ENCODE assay signal across 8 cellular contexts in the genomic region with DNA sequence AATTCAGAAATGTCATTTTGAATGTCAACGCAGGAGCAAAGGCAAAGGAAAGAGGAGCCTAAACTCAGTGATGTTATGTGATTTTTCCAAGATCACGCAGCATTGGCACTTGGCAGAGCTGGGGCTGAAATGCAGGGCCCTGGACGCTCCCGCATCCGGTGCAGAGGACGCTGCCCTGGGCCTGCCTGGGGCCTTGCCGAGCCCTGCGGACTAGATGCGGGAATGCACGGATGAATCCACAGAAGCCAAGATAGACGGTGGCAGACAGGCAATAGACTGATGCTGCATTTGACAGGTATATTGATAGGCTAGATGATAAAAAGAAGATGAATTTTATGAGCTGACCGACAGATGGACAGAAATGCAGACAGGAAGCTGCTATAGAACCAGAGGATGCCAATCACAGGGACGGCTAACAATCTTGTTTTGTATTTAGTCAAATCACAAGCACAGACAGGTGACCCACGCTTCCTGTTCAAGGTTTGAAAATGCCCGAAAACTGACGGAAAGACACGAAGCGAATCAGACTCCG. TPM values are rescaled to one million over a fixed set of nuclear protein-coding genes. Genes with fewer than 3 reads are reported as not detected.
DNase-seq lines count a peak whose midpoint lies in the region; ATAC-seq and TF ChIP-seq lines count a peak whose summit lies in the region.

No MANE protein-coding gene starts in this region.

- no peaks in the 10 kb centered on the region for H3K27me3 ChIP-seq in gastrocnemius medialis

- no peaks in the 10 kb centered on the region for H3K9me3 ChIP-seq in gastrocnemius medialis

- H3K27ac ChIP-seq in gastrocnemius medialis = peak overlapping the region; percentile 82 to 94 (median 84)

- ATAC-seq in GM19324 (IDR thresholded peaks at IDR 0.05; ENCODE audit: low FRiP score, unreplicated experiment) (peak; percentile 0), gastrocnemius medialis (no peak)

- H3K36me3 ChIP-seq in gastrocnemius medialis = no peaks in the 10 kb centered on the region

- no peak for TF ChIP-seq POLR2A in gastrocnemius medialis (IDR thresholded peaks at IDR 0.05)

- intact Hi-C loops in gastrocnemius medialis (cut with DNase I; ENCODE audit: low total_unique reads) = loop anchor here (1.0 kb wide), 2 partner anchors 34 to 80 kb away; no protein-coding TSS in a partner anchor

- TF ChIP-seq CTCF in foreskin fibroblast (IDR thresholded peaks at IDR 0.05; ENCODE audit: low read depth, low read length) = no peak
- no peak for TF ChIP-seq CTCF in gastrocnemius medialis (IDR thresholded peaks at IDR 0.05 in 4 of 5, conservative IDR thresholded peaks at IDR 0.05 in 1 of 5)

- DNase-seq in T follicular helper cell (ENCODE audit: low read depth) = peak; percentile 7
- DNase-seq in foreskin fibroblast = no peak
- peak in 1 of 2 donors; percentile 19 for DNase-seq in gastrocnemius medialis
- no peak for DNase-seq in NCI-H526 (lab: John Stamatoyannopoulos, UW)
- no peak for DNase-seq in stimulated activated naive CD4-positive, alpha-beta T cell treated with Interleukin-2 at 50 U/mL for 16 hours (lab: John Stamatoyannopoulos, UW)
- no peak for DNase-seq in SHP77 treated with DMSO at 0.1 percent for 48 hours (lab: John Stamatoyannopoulos, UW)
- DNase-seq in T-helper 9 cell = no peak

- H3K4me3 ChIP-seq in foreskin fibroblast (ENCODE audit: low read depth in 1 of 2, low read length in 2 of 2) (peak overlapping the region; percentile 82 to 84), gastrocnemius medialis (peak overlapping the region; percentile 29 to 93 (median 56))

- in situ Hi-C loops in gastrocnemius medialis (cut with MboI; ENCODE audit: low sequenced_read_pairs in 4 of 4) = loop anchor here (5.0 to 25.0 kb wide), 4 partner anchors 107 to 324 kb away; a partner anchor contains a TSS

- H3K4me1 ChIP-seq in gastrocnemius medialis = peaks cover 35 to 40% of the 10 kb centered on the region in 2 donors

RNA-seq across cellular contexts. Expression of a gene that starts 0.7 kb away (rescaled TPM):
- 10 to 100 TPM; 17.8 to 37.2 (median 30.3) TPM for total RNA-seq in gastrocnemius medialis

RNA-seq across cellular contexts. Expression of a gene that starts 25.0 kb away (rescaled TPM):
- 1 to 10 TPM; 2.7 to 6.3 (median 3.5) TPM for total RNA-seq in gastrocnemius medialis
